Comparison of ENCODE assay signal across 21 cellular contexts in genomic region chr15:26070095-26070532, GRCh38.
DNase-seq lines count a peak whose midpoint lies in the region; FAIRE-seq and TF ChIP-seq lines count a peak whose summit lies in the region.
"Had no signal": no experiment of that assay in that cellular context is flagged by ENCODE, and none has a peak within 500 bp of the region (broad histone marks: within the 10 kb centered on the region; RNA-seq: fewer than 3 reads in every experiment).

No MANE protein-coding gene starts in this region.

- CTCF ChIA-PET in MCF 10A (lab: Yijun Ruan, JAX): interaction anchor here (0.6 to 0.9 kb wide), 2 partner anchors 61 to 323 kb away, joined by 3 to 4 read pairs; no protein-coding TSS in a partner anchor

- FAIRE-seq in HTR-8/SVneo (lab: Jason Lieb, UNC): no peak

- no peak overlapping the region for H3K4me3 ChIP-seq in Jurkat, Clone E6-1 (ENCODE audit: low read length)
- H3K4me3 ChIP-seq: GM23338 had no signal

- intact Hi-C loops in MCF 10A (cut with micrococcal nuclease): no loop called here

- H3K4me1 Mint-ChIP-seq in nephron progenitor cell: peaks cover 21% of the 10 kb centered on the region
- H3K4me1 Mint-ChIP-seq in MCF 10A (ENCODE audit: insufficient read depth, unreplicated experiment): no peaks in the 10 kb centered on the region

- no peak for TF ChIP-seq CTCF in nephron progenitor cell (IDR thresholded peaks at IDR 0.05)
- TF ChIP-seq CTCF in MCF 10A (IDR thresholded peaks at IDR 0.05; ENCODE audit: unreplicated experiment): no peak

- H3K4me3 Mint-ChIP-seq in nephron progenitor cell (no peak overlapping the region), MCF 10A (ENCODE audit: unreplicated experiment) (no peak overlapping the region)
- H3K4me3 Mint-ChIP-seq: GM23338 had no signal

- H3K27me3 Mint-ChIP-seq in nephron progenitor cell (ENCODE audit: low read depth, poor library complexity): no peaks in the 10 kb centered on the region
- H3K27me3 Mint-ChIP-seq in MCF 10A (ENCODE audit: insufficient read depth, unreplicated experiment): no peaks in the 10 kb centered on the region

- H3K27ac Mint-ChIP-seq in nephron progenitor cell: peak overlapping the region; percentile 1
- no peak overlapping the region for H3K27ac Mint-ChIP-seq in MCF 10A (ENCODE audit: low read depth, unreplicated experiment)
- H3K27ac Mint-ChIP-seq: GM23338 had no signal

- peak; percentile 49 for DNase-seq in Jurkat, Clone E6-1 (ENCODE audit: low read depth, low spot score)
- DNase-seq in cerebellar cortex (ENCODE audit: low spot score): peak; percentile 38
- no peak for DNase-seq in nephron progenitor cell
- no peak for DNase-seq in HTR-8/SVneo (ENCODE audit: insufficient read length, low spot score)
- DNase-seq in activated gamma-delta T cell (lab: John Stamatoyannopoulos, UW): no peak
- no peak for DNase-seq in DMS153 (lab: John Stamatoyannopoulos, UW)
- DNase-seq in MCF 10A (ENCODE audit: unreplicated experiment): no peak
- DNase-seq: GF-D8, KBM-7, MV-4-11, NCI-H1417, NCI-H187, NCI-H2107, NCI-H2227 treated with DMSO at 0.1 percent for 48 hours, NCI-H510A treated with DMSO at 0.1 percent for 48 hours, NCI-H82, PC-3, RPMI8226, SHP77 treated with DMSO at 0.1 percent for 48 hours, SK-N-SH had no signal

- no peaks in the 10 kb centered on the region for H3K36me3 Mint-ChIP-seq in nephron progenitor cell (ENCODE audit: low read depth)
- H3K36me3 Mint-ChIP-seq in MCF 10A (ENCODE audit: insufficient read depth, unreplicated experiment): no peaks in the 10 kb centered on the region

- BruUV-seq in MCF 10A (replicated peaks; lab: Mats Ljungman, UMichigan): no TSS peak

- H3K9me3 Mint-ChIP-seq in nephron progenitor cell (peaks cover 4% of the 10 kb centered on the region), MCF 10A (ENCODE audit: unreplicated experiment) (peaks cover 62% of the 10 kb centered on the region)

- POLR2A ChIA-PET in MCF 10A (lab: Yijun Ruan, JAX): no interaction called here

Comparison
In these comparisons a context has a peak if more than half of its experiments do, and no peak if none do; other contexts are left out.
1. DNase-seq: peak in Jurkat, Clone E6-1 (single experiment) and cerebellar cortex (single experiment); none in nephron progenitor cell (single experiment), HTR-8/SVneo (single experiment), activated gamma-delta T cell (single experiment), DMS153 (single experiment) and MCF 10A (single experiment).